In genomic region chr17:39357978-39358377, GRCh38 we compare ENCODE assay signal across 18 cellular contexts. TPM values are rescaled to one million over a fixed set of nuclear protein-coding genes. Genes with fewer than 3 reads are reported as not detected.
DNase-seq lines count a peak whose midpoint lies in the region; ATAC-seq and TF ChIP-seq lines count a peak whose summit lies in the region.
"Had no signal": no experiment of that assay in that cellular context is flagged by ENCODE, and none has a peak within 500 bp of the region (broad histone marks: within the 10 kb centered on the region; RNA-seq: fewer than 3 reads in every experiment).

No MANE protein-coding gene starts in this region.

- no peak overlapping the region for H3K4me3 ChIP-seq in liver (ENCODE audit: low read depth in 1 of 3, low read length in 3 of 3)
- H3K4me3 ChIP-seq: BLaER1 had no signal

- TF ChIP-seq RAD21 in liver (IDR thresholded peaks at IDR 0.05) = no peak

- H3K27ac ChIP-seq in liver (ENCODE audit: low read depth in 1 of 2, low read length in 2 of 2) = no peak overlapping the region
- H3K27ac ChIP-seq: BLaER1, RWPE1 had no signal

- POLR2A ChIA-PET in WTC11 (lab: Charles Lee) = no interaction called here

- ATAC-seq in WTC11 (peak; percentile 38), HG03565 (IDR thresholded peaks at IDR 0.05; ENCODE audit: unreplicated experiment) (no peak)
- ATAC-seq: CD8-positive, alpha-beta T cell; PC-3 had no signal

- H3K27me3 Mint-ChIP-seq in WTC11 (ENCODE audit: low read depth) = no peaks in the 10 kb centered on the region

- H3K27me3 ChIP-seq in liver (ENCODE audit: control insufficient read depth in 4 of 4, insufficient read depth in 4 of 4, low read length in 3 of 4) = no peaks in the 10 kb centered on the region
- H3K27me3 ChIP-seq: BLaER1 had no signal

- in situ Hi-C loops in Caki2 (cut with HindIII; ENCODE audit: low pct_unique_long_range_greater_than_20kb, low sequenced_read_pairs) = no loop called here

- no peaks in the 10 kb centered on the region for H3K9me3 ChIP-seq in liver (ENCODE audit: control insufficient read depth in 4 of 4, low read length in 3 of 4)
- H3K9me3 ChIP-seq: BLaER1 had no signal

- no peaks in the 10 kb centered on the region for H3K9me3 Mint-ChIP-seq in WTC11
- H3K9me3 Mint-ChIP-seq: CD8-positive, alpha-beta T cell had no signal

- no peak overlapping the region for H3K9ac ChIP-seq in liver (ENCODE audit: low read depth in 1 of 2, low read length in 2 of 2)
- H3K9ac ChIP-seq: BLaER1 had no signal

- CTCF ChIA-PET in WTC11 (lab: Charles Lee) = interaction anchor here (0.7 to 1.4 kb wide), 2 partner anchors 8 to 126 kb away, joined by 3 to 4 read pairs; no protein-coding TSS in a partner anchor

- 51% methylated on average over 3 of the region's 3 CpGs for WGBS in liver

- no peak overlapping the region for H3K4me3 Mint-ChIP-seq in WTC11
- H3K4me3 Mint-ChIP-seq: CD8-positive, alpha-beta T cell had no signal

- peaks cover 4% of the 10 kb centered on the region; the same call in 1 of the 2 replicates for H3K4me1 Mint-ChIP-seq in WTC11

- H3K36me3 ChIP-seq in liver (ENCODE audit: control insufficient read depth in 4 of 4, insufficient read depth in 3 of 4, low read depth in 1 of 4, low read length in 3 of 4) = no peaks in the 10 kb centered on the region
- H3K36me3 ChIP-seq: BLaER1 had no signal

- DNase-seq in Caki2 (ENCODE audit: low read depth) (peak; percentile 65), WTC11 (ENCODE audit: low spot score) (no peak), renal cortical epithelial cell (ENCODE audit: low read depth) (peak; percentile 18), A172 (ENCODE audit: low spot score) (no peak)
- no peak for DNase-seq in central memory CD4-positive, alpha-beta T cell
- DNase-seq in stimulated activated CD4-positive, alpha-beta T cell treated with anti-CD3 and anti-CD28 coated beads, Interleukin-4, amount 100 ng/mL, for 1 hour = no peak
- DNase-seq: CD8-positive, alpha-beta T cell; GOT3; NCI-H1092 treated with DMSO at 0.1 percent for 48 hours; NCI-H146; NCI-H2227 treated with DMSO at 0.1 percent for 48 hours; NCI-H524 treated with DMSO at 0.1 percent for 48 hours; PC-3; SIG-M5 had no signal

- no peaks in the 10 kb centered on the region for H3K36me3 Mint-ChIP-seq in WTC11

- H3K27ac Mint-ChIP-seq in WTC11 = no peak overlapping the region; the same call in 1 of the 2 replicates
- H3K27ac Mint-ChIP-seq: CD8-positive, alpha-beta T cell had no signal

- no peak for TF ChIP-seq CTCF in WTC11 (IDR thresholded peaks at IDR 0.05)
- no peak for TF ChIP-seq CTCF in liver (IDR thresholded peaks at IDR 0.05; ENCODE audit: low read depth, low read length, missing input control)

- peaks cover 3 to 25% (median 8%) of the 10 kb centered on the region in 4 donors for H3K4me1 ChIP-seq in liver (ENCODE audit: control insufficient read depth in 4 of 4, insufficient read depth in 4 of 4, low read length in 3 of 4)
- H3K4me1 ChIP-seq: BLaER1 had no signal

TF ChIP-seq in WTC11, 78 proteins besides CTCF, POLR2A, EP300 and RAD21:
- TF ChIP-seq NFYB (CRISPR knock-in tag; conservative IDR thresholded peaks at IDR 0.05; ENCODE audit: low read depth) (no peak), ZNF138 (CRISPR knock-in tag; conservative IDR thresholded peaks at IDR 0.05) (no peak), GRHL2 (CRISPR knock-in tag; IDR thresholded peaks at IDR 0.05; ENCODE audit: insufficient replicate concordance, severe bottlenecking) (no peak), GTF2I (CRISPR knock-in tag; conservative IDR thresholded peaks at IDR 0.05) (no peak)
- TF ChIP-seq, protein P1, sequence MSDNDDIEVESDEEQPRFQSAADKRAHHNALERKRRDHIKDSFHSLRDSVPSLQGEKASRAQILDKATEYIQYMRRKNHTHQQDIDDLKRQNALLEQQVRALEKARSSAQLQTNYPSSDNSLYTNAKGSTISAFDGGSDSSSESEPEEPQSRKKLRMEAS (CRISPR knock-in tag; IDR thresholded peaks at IDR 0.05) = no peak
- TF ChIP-seq, protein P2, sequence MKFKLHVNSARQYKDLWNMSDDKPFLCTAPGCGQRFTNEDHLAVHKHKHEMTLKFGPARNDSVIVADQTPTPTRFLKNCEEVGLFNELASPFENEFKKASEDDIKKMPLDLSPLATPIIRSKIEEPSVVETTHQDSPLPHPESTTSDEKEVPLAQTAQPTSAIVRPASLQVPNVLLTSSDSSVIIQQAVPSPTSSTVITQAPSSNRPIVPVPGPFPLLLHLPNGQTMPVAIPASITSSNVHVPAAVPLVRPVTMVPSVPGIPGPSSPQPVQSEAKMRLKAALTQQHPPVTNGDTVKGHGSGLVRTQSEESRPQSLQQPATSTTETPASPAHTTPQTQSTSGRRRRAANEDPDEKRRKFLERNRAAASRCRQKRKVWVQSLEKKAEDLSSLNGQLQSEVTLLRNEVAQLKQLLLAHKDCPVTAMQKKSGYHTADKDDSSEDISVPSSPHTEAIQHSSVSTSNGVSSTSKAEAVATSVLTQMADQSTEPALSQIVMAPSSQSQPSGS (CRISPR knock-in tag; IDR thresholded peaks at IDR 0.05; ENCODE audit: borderline replicate concordance, low read depth) = no peak

TF ChIP-seq in liver, 16 proteins besides CTCF, POLR2A, EP300 and RAD21:
- no peak for TF ChIP-seq GABPA (IDR thresholded peaks at IDR 0.05 in 1 of 2, conservative IDR thresholded peaks at IDR 0.05 in 1 of 2)
- peak; percentile 71 to 81 for TF ChIP-seq HNF4A (conservative IDR thresholded peaks at IDR 0.05)
- TF ChIP-seq RXRA (IDR thresholded peaks at IDR 0.05) = peak in 1 of 2 donors; percentile 15

RNA-seq across cellular contexts. Expression of gene FBXL20, which starts 43.4 kb away (rescaled TPM):
- total RNA-seq in Caki2 (2014; rRNA removed; shearing (Covaris generic); ENCODE audit: low replicate concordance) = 3.8 and 9.2 TPM in 2 replicates
- total RNA-seq in WTC11 (2021) (9.7 to 13.8 TPM (median 13.0 TPM) in 3 replicates), liver (1 to 10 TPM; 7.9 to 8.4 TPM), renal cortical epithelial cell (14.1 and 24.2 TPM in 2 replicates)
- 1 to 10 TPM; 1.6 to 2.5 TPM for polyA plus RNA-seq in liver
- 9.8 and 11.9 TPM in 2 replicates for total RNA-seq in A172 (2014; rRNA removed; shearing (Covaris generic))

Comparison
In these comparisons a context has a peak if more than half of its experiments do, and no peak if none do; other contexts are left out.
1. DNase-seq: peak in Caki2 (single experiment) and renal cortical epithelial cell (single experiment); none in WTC11 (single experiment), central memory CD4-positive, alpha-beta T cell (single experiment), stimulated activated CD4-positive, alpha-beta T cell treated with anti-CD3 and anti-CD28 coated beads, Interleukin-4, amount 100 ng/mL, for 1 hour (single experiment) and A172 (single experiment).